ENCODE assay signal across 1 cellular context in the genomic region with DNA sequence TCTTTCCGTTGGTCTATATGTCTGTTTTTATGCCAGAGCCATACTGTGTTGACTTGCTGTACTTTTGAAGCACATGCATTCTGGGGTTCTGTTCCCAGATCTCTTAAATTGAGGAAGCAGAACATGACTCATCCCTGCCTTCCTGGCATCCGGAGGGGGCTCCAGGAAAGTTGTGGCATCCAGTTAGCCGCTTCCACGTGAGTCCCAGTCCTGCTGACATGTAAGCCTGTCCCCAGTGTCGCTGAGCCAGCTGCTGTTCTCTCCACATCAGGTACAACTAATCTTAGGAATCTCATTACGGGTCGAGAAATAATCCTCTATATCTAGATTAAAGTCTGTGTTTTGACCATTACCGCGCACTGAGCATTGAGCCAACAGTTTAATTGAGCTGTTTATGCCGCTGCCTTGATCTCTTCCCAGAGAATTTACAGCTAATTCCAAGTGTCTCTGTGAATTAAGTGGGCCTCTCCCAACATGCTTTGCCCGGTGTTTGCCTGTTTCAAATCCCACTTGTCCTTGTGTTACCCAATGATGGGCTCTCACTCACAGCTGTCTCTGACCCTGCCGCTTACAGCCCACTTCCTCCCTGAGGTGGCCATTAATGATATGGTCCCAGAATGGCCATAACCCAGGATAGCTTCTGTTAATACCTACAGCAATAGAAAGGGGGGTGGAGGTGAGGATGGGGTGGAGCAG.
TF ChIP-seq lines count a peak whose summit lies in the region.

No MANE protein-coding gene starts in this region.

TF ChIP-seq in HepG2, 621 proteins besides CTCF, POLR2A, EP300 and RAD21:
- no peak for TF ChIP-seq NCOA2 (CRISPR knock-in tag; IDR thresholded peaks at IDR 0.05)
- no peak for TF ChIP-seq TAF15 (IDR thresholded peaks at IDR 0.05; ENCODE audit: low read depth, low read length, poor library complexity, severe bottlenecking)
- TF ChIP-seq ZNF12 (CRISPR knock-in tag; IDR thresholded peaks at IDR 0.05): peak; percentile 72; the same call in 1 of the 2 replicates
- no peak for TF ChIP-seq ZFY (CRISPR knock-in tag; IDR thresholded peaks at IDR 0.05)
- TF ChIP-seq ETV5 (CRISPR knock-in tag; IDR thresholded peaks at IDR 0.05; ENCODE audit: borderline replicate concordance): peak; percentile 23; the same call in 1 of the 2 replicates
- no peak for TF ChIP-seq PHF5A (CRISPR knock-in tag; IDR thresholded peaks at IDR 0.05; ENCODE audit: low read depth, unreplicated experiment)
- no peak for TF ChIP-seq ZNF713 (CRISPR knock-in tag; IDR thresholded peaks at IDR 0.05)
- TF ChIP-seq ZNF251 (CRISPR knock-in tag; IDR thresholded peaks at IDR 0.05): no peak
- TF ChIP-seq AGO2 (optimal IDR thresholded peaks at IDR 0.05; ENCODE audit: low read depth, low read length): no peak
- TF ChIP-seq, protein P1, sequence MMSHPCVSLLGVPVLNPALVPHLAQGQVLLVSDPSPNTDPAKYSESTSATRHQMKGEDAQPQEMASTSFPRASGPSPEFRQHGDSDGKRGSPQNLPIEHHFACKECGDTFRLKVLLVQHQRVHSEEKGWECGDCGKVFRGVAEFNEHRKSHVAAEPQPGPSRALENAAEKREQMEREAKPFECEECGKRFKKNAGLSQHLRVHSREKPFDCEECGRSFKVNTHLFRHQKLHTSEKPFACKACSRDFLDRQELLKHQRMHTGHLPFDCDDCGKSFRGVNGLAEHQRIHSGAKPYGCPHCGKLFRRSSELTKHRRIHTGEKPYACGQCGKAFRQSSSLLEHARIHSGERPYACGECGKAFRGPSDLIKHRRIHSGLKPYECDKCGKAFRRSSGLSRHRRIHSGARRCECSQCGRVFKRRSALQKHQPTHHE (CRISPR knock-in tag; IDR thresholded peaks at IDR 0.05; ENCODE audit: borderline replicate concordance): no peak
- TF ChIP-seq, protein P2, sequence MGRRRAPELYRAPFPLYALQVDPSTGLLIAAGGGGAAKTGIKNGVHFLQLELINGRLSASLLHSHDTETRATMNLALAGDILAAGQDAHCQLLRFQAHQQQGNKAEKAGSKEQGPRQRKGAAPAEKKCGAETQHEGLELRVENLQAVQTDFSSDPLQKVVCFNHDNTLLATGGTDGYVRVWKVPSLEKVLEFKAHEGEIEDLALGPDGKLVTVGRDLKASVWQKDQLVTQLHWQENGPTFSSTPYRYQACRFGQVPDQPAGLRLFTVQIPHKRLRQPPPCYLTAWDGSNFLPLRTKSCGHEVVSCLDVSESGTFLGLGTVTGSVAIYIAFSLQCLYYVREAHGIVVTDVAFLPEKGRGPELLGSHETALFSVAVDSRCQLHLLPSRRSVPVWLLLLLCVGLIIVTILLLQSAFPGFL (CRISPR knock-in tag; IDR thresholded peaks at IDR 0.05): no peak
- 0 out of 2 replicates have a peak, but pooled peaks have one; percentile 16 for TF ChIP-seq NR2F6 (IDR thresholded peaks at IDR 0.05)
- TF ChIP-seq NR2F6 (CRISPR knock-in tag; IDR thresholded peaks at IDR 0.05): no peak
- TF ChIP-seq GATAD2A (CRISPR knock-in tag; IDR thresholded peaks at IDR 0.05): 0 out of 2 replicates have a peak, but pooled peaks have one; percentile 12
- TF ChIP-seq FOSL2 (CRISPR knock-in tag; IDR thresholded peaks at IDR 0.05): peak; percentile 81
- peak; percentile 32; the same call in 1 of the 2 replicates for TF ChIP-seq SAP130 (CRISPR knock-in tag; IDR thresholded peaks at IDR 0.05; ENCODE audit: low read depth)
